In genomic region chr17:16381496-16381820, GRCh38 we compare ENCODE assay signal across 1 cellular context.
TF ChIP-seq lines count a peak whose summit lies in the region.

No MANE protein-coding gene starts in this region.

TF ChIP-seq in GM23338, 12 proteins besides CTCF, POLR2A, EP300 and RAD21 (continued from another document):
- no peak for TF ChIP-seq ZNF462 (CRISPR knock-in tag; IDR thresholded peaks at IDR 0.05)
- TF ChIP-seq EZH2 (IDR thresholded peaks at IDR 0.05; ENCODE audit: low read depth, unreplicated experiment) = no peak
- TF ChIP-seq REST (IDR thresholded peaks at IDR 0.05; ENCODE audit: unreplicated experiment) = no peak
- no peak for TF ChIP-seq ETS1 (IDR thresholded peaks at IDR 0.05)
- no peak for TF ChIP-seq ZNF114 (CRISPR knock-in tag; IDR thresholded peaks at IDR 0.05)
- no peak for TF ChIP-seq ZNF331 (CRISPR knock-in tag; IDR thresholded peaks at IDR 0.05; ENCODE audit: low read depth)
- no peak for TF ChIP-seq EZH2phosphoT487 (IDR thresholded peaks at IDR 0.05; ENCODE audit: unreplicated experiment)
- no peak for TF ChIP-seq STAT1 (IDR thresholded peaks at IDR 0.05; ENCODE audit: unreplicated experiment)
